1 cellular context compared by ENCODE assay signal in genomic region chr2:12709207-12709522, GRCh38.
TF ChIP-seq lines count a peak whose summit lies in the region.

No MANE protein-coding gene starts in this region.

TF ChIP-seq in GM12878, 131 proteins besides CTCF, POLR2A, EP300 and RAD21 (continued from another document):
- TF ChIP-seq NR2F1 (conservative IDR thresholded peaks at IDR 0.05) (no peak), ZBTB40 (IDR thresholded peaks at IDR 0.05; ENCODE audit: borderline replicate concordance) (no peak)
